Comparison of ENCODE assay signal across 11 cellular contexts in the genomic region with DNA sequence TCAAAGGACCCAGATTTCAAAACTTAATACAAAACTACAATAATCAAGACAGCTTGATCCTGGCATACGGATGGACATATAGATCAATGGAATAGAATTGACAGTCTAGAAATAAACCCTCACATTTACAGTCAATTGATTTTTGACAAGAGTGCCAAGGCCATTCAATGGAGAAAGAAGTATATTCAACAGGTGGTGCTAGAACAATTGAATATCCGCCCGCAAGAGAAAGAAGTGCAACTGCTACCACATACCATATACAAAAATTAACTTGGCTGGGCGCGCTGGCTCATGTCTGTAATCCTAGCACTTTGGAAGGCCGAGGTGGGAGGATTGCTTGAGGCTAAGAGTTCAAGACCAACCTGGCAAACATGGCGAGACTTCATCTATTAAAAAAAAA. TPM values are rescaled to one million over a fixed set of nuclear protein-coding genes. Genes with fewer than 3 reads are reported as not detected.
"Had no signal": no experiment of that assay in that cellular context is flagged by ENCODE, and none has a peak within 500 bp of the region (broad histone marks: within the 10 kb centered on the region; RNA-seq: fewer than 3 reads in every experiment).

No MANE protein-coding gene starts in this region.

- H3K4me3 Mint-ChIP-seq: GM23338, H9, HFFc6 had no signal

- H3K27ac ChIP-seq: GM23248 had no signal

- H3K27ac Mint-ChIP-seq: GM23338, H9, HFFc6 had no signal

- H3K36me3 ChIP-seq: HAP-1 had no signal

- H3K4me1 Mint-ChIP-seq: GM23338 had no signal

- H3K9me3 ChIP-seq: HAP-1 had no signal

- H3K9me3 Mint-ChIP-seq: GM23338, H9, HFFc6 had no signal

- ATAC-seq: GM23338, HCT116 had no signal

- DNase-seq: GM23248, GOT3, H7, H9, HCEC 1CT, HFFc6 had no signal

- H3K4me3 ChIP-seq: GM23248, GM23338, HAP-1 had no signal

- H3K4me1 ChIP-seq: HAP-1 had no signal

RNA-seq across cellular contexts. Expression of a gene that starts 23.2 kb away (rescaled TPM):
- total RNA-seq: GM23248, GM23338, H1, H4, H7, H9, HFFc6 had no signal
